In the genomic region with DNA sequence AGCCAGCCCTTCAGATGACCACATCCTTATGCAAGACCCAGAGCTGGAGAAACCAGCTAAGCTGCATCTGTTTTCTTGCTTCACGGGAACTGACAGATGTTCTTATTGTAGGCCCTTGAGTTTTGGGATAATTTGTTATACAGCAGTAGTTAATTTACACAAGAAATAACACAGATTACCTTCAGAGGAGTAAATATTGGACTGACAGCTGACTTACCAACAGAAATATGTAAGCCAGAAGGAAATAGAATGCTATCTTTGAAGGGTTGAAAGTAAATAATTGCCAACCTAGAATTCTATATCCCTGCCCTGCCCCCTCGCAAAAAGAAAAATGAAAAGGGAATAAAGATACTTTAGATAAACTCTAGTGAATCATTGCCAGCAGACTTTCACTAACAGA, we compare ENCODE assay signal across 22 cellular contexts.
"Had no signal": no experiment of that assay in that cellular context is flagged by ENCODE, and none has a peak within 500 bp of the region (broad histone marks: within the 10 kb centered on the region; RNA-seq: fewer than 3 reads in every experiment).

No MANE protein-coding gene starts in this region.

- ATAC-seq: activated T-helper 17 cell treated with anti-CD3 and anti-CD28 coated beads, Interleukin-2, amount 50 U/mL, for 72 hours; T-helper 17 cell had no signal

- DNase-seq: activated CD4-positive, alpha-beta memory T cell treated with anti-CD3 and anti-CD28 coated beads, Interleukin-2, amount 10 ng/mL, durations not matched to agents 7 days and 5 days; activated CD4-positive, alpha-beta T cell treated with anti-CD3 and anti-CD28 coated beads, Interleukin-2, amount 10 ng/mL, durations not matched to agents 24 days and 14 days; activated CD4-positive, CD25-positive, alpha-beta regulatory T cell treated with anti-CD3 and anti-CD28 coated beads, Interleukin-2, amount 50 U/mL, for 72 hours; activated gamma-delta T cell; activated naive CD4-positive, alpha-beta T cell treated with anti-CD3 and anti-CD28 coated beads for 36 hours; activated T-cell treated with anti-CD3 and anti-CD28 coated beads for 4 hours; activated T-cell treated with anti-CD3 and anti-CD28 coated beads, Interleukin-2, amount 50 U/mL, for 48 hours; anterior cingulate cortex; cerebellar nuclear complex; MM.1S; NCI-H1092; NCI-H2029; NCI-H2107; NCI-H446; NCI-H524; PC-9; SHP77 treated with DMSO at 0.1 percent for 48 hours; T-helper 17 cell; T-helper 9 cell; WERI-Rb-1 had no signal

- H3K27ac Mint-ChIP-seq: activated CD4-positive, alpha-beta memory T cell treated with anti-CD3 and anti-CD28 coated beads, Interleukin-2, amount 10 ng/mL, durations not matched to agents 7 days and 5 days; activated CD4-positive, alpha-beta T cell treated with anti-CD3 and anti-CD28 coated beads, Interleukin-2, amount 10 ng/mL, durations not matched to agents 24 days and 14 days; activated naive CD4-positive, alpha-beta T cell treated with anti-CD3 and anti-CD28 coated beads for 36 hours; activated naive CD8-positive, alpha-beta T cell; activated T-helper 17 cell treated with anti-CD3 and anti-CD28 coated beads, Interleukin-2, amount 50 U/mL, for 72 hours; T-helper 17 cell had no signal

- H3K27me3 Mint-ChIP-seq: activated CD4-positive, alpha-beta memory T cell treated with anti-CD3 and anti-CD28 coated beads, Interleukin-2, amount 10 ng/mL, durations not matched to agents 7 days and 5 days; activated CD4-positive, alpha-beta T cell treated with anti-CD3 and anti-CD28 coated beads, Interleukin-2, amount 10 ng/mL, durations not matched to agents 24 days and 14 days; activated naive CD8-positive, alpha-beta T cell; activated T-helper 17 cell treated with anti-CD3 and anti-CD28 coated beads, Interleukin-2, amount 50 U/mL, for 72 hours; T-helper 17 cell had no signal

- H3K4me3 ChIP-seq: PC-9 had no signal

- H3K27ac ChIP-seq: PC-9, WERI-Rb-1 had no signal

- H3K4me1 Mint-ChIP-seq: activated CD4-positive, alpha-beta memory T cell treated with anti-CD3 and anti-CD28 coated beads, Interleukin-2, amount 10 ng/mL, durations not matched to agents 7 days and 5 days; activated CD4-positive, alpha-beta T cell treated with anti-CD3 and anti-CD28 coated beads, Interleukin-2, amount 10 ng/mL, durations not matched to agents 24 days and 14 days; activated T-helper 17 cell treated with anti-CD3 and anti-CD28 coated beads, Interleukin-2, amount 50 U/mL, for 72 hours had no signal

- H3K4me3 Mint-ChIP-seq: activated CD4-positive, alpha-beta memory T cell treated with anti-CD3 and anti-CD28 coated beads, Interleukin-2, amount 10 ng/mL, durations not matched to agents 7 days and 5 days; activated CD4-positive, alpha-beta T cell treated with anti-CD3 and anti-CD28 coated beads, Interleukin-2, amount 10 ng/mL, durations not matched to agents 24 days and 14 days; activated naive CD4-positive, alpha-beta T cell treated with anti-CD3 and anti-CD28 coated beads for 36 hours; activated naive CD8-positive, alpha-beta T cell; activated T-helper 17 cell treated with anti-CD3 and anti-CD28 coated beads, Interleukin-2, amount 50 U/mL, for 72 hours; T-helper 17 cell had no signal
